ENCODE assay signal across 9 cellular contexts in genomic region chr1:244163861-244164562, GRCh38.
DNase-seq lines count a peak whose midpoint lies in the region; ATAC-seq and TF ChIP-seq lines count a peak whose summit lies in the region.
"Had no signal": no experiment of that assay in that cellular context is flagged by ENCODE, and none has a peak within 500 bp of the region (broad histone marks: within the 10 kb centered on the region; RNA-seq: fewer than 3 reads in every experiment).

No MANE protein-coding gene starts in this region.

- peaks cover 21% of the 10 kb centered on the region for H3F3A ChIP-seq in GM23248 (ENCODE audit: insufficient read depth)

- H3K4me1 Mint-ChIP-seq in activated CD4-positive, alpha-beta memory T cell treated with anti-CD3 and anti-CD28 coated beads, Interleukin-2, amount 10 ng/mL, durations not matched to agents 7 days and 5 days: no peaks in the 10 kb centered on the region
- H3K4me1 Mint-ChIP-seq in activated CD4-positive, alpha-beta T cell treated with anti-CD3 and anti-CD28 coated beads, Interleukin-2, amount 10 ng/mL, durations not matched to agents 7 days and 5 days: no peaks in the 10 kb centered on the region

- no peak overlapping the region for H3K4me3 Mint-ChIP-seq in activated CD4-positive, alpha-beta memory T cell treated with anti-CD3 and anti-CD28 coated beads, Interleukin-2, amount 10 ng/mL, durations not matched to agents 7 days and 5 days
- H3K4me3 Mint-ChIP-seq in activated CD4-positive, alpha-beta T cell treated with anti-CD3 and anti-CD28 coated beads, Interleukin-2, amount 10 ng/mL, durations not matched to agents 7 days and 5 days: no peak overlapping the region

- peak; percentile 92 to 97 (median 94) for ATAC-seq in psoas muscle
- no peak for ATAC-seq in HG03159 (IDR thresholded peaks at IDR 0.05; ENCODE audit: unreplicated experiment)

- no peaks in the 10 kb centered on the region for H3K79me2 ChIP-seq in GM23248 (ENCODE audit: insufficient read depth)

- H3K36me3 ChIP-seq in GM23248 (ENCODE audit: low read depth): no peaks in the 10 kb centered on the region
- no peaks in the 10 kb centered on the region for H3K36me3 ChIP-seq in psoas muscle (ENCODE audit: insufficient read depth in 1 of 2, low read depth in 1 of 2)

- H3K9ac ChIP-seq in GM23248: no peak overlapping the region
- H3K9ac ChIP-seq: KMS-11 had no signal

- CTCF ChIA-PET in activated CD4-positive, alpha-beta memory T cell treated with anti-CD3 and anti-CD28 coated beads, Interleukin-2, amount 10 ng/mL, durations not matched to agents 7 days and 5 days (lab: Charles Lee): no interaction called here
- CTCF ChIA-PET in activated CD4-positive, alpha-beta T cell treated with anti-CD3 and anti-CD28 coated beads, Interleukin-2, amount 10 ng/mL, durations not matched to agents 7 days and 5 days (lab: Charles Lee): no interaction called here

- in situ Hi-C loops in GM23248 (cut with MboI) (no loop called here), SK-MEL-5 (cut with HindIII; ENCODE audit: low pct_unique_long_range_greater_than_20kb, low sequenced_read_pairs) (no loop called here)

- peak overlapping the region; percentile 59 for H3K4me2 ChIP-seq in GM23248 (ENCODE audit: unreplicated experiment)
- H3K4me2 ChIP-seq: KMS-11 had no signal

- H2AFZ ChIP-seq in GM23248: no peak overlapping the region

- DNase-seq in GM23248 (peak; percentile 95), SK-MEL-5 (ENCODE audit: low read depth, low spot score) (peak; percentile 62), foreskin fibroblast (peak; percentile 92 to 94), psoas muscle (no peak), posterior vena cava (ENCODE audit: low spot score) (no peak)
- no peak for DNase-seq in activated CD4-positive, alpha-beta memory T cell treated with anti-CD3 and anti-CD28 coated beads, Interleukin-2, amount 10 ng/mL, durations not matched to agents 7 days and 5 days
- DNase-seq in activated CD4-positive, alpha-beta T cell treated with anti-CD3 and anti-CD28 coated beads, Interleukin-2, amount 10 ng/mL, durations not matched to agents 7 days and 5 days: no peak

- no peak overlapping the region for H3K27ac Mint-ChIP-seq in activated CD4-positive, alpha-beta memory T cell treated with anti-CD3 and anti-CD28 coated beads, Interleukin-2, amount 10 ng/mL, durations not matched to agents 7 days and 5 days
- H3K27ac Mint-ChIP-seq in activated CD4-positive, alpha-beta T cell treated with anti-CD3 and anti-CD28 coated beads, Interleukin-2, amount 10 ng/mL, durations not matched to agents 7 days and 5 days: no peak overlapping the region

- H3K4me1 ChIP-seq in GM23248 (ENCODE audit: insufficient read depth): peaks cover 21% of the 10 kb centered on the region
- H3K4me1 ChIP-seq in psoas muscle: peaks cover 18% of the 10 kb centered on the region

- intact Hi-C loops in psoas muscle (cut with DNase I) (loop anchor here in 1 of 2 donors (5.0 kb wide), 1 partner anchor 112 kb away; the partner anchor contains the start of gene ZBTB18), posterior vena cava (cut with DNase I) (no loop called here)

- H3K27me3 Mint-ChIP-seq in activated CD4-positive, alpha-beta memory T cell treated with anti-CD3 and anti-CD28 coated beads, Interleukin-2, amount 10 ng/mL, durations not matched to agents 7 days and 5 days: no peaks in the 10 kb centered on the region
- H3K27me3 Mint-ChIP-seq in activated CD4-positive, alpha-beta T cell treated with anti-CD3 and anti-CD28 coated beads, Interleukin-2, amount 10 ng/mL, durations not matched to agents 7 days and 5 days: no peaks in the 10 kb centered on the region

- H3K9me3 Mint-ChIP-seq in activated CD4-positive, alpha-beta memory T cell treated with anti-CD3 and anti-CD28 coated beads, Interleukin-2, amount 10 ng/mL, durations not matched to agents 7 days and 5 days: no peaks in the 10 kb centered on the region
- no peaks in the 10 kb centered on the region for H3K9me3 Mint-ChIP-seq in activated CD4-positive, alpha-beta T cell treated with anti-CD3 and anti-CD28 coated beads, Interleukin-2, amount 10 ng/mL, durations not matched to agents 7 days and 5 days

- H4K20me1 ChIP-seq in GM23248 (ENCODE audit: insufficient read depth): no peaks in the 10 kb centered on the region

- H3K9me2 ChIP-seq in GM23248 (ENCODE audit: insufficient read depth): no peaks in the 10 kb centered on the region

- H3K27ac ChIP-seq in GM23248: peak overlapping the region; percentile 57
- H3K27ac ChIP-seq in psoas muscle: peak overlapping the region; percentile 92
- H3K27ac ChIP-seq: KMS-11 had no signal

- no peak for TF ChIP-seq CTCF in foreskin fibroblast (IDR thresholded peaks at IDR 0.05; ENCODE audit: low read depth, low read length)
- no peak for TF ChIP-seq CTCF in psoas muscle (IDR thresholded peaks at IDR 0.05)

- no peaks in the 10 kb centered on the region for H3K27me3 ChIP-seq in GM23248 (replicated peaks; ENCODE audit: insufficient read depth)
- H3K27me3 ChIP-seq in psoas muscle (ENCODE audit: insufficient read depth in 3 of 3, low read length in 2 of 3): peaks cover 0 to 2% (median 0%) of the 10 kb centered on the region in 3 donors

- POLR2A ChIA-PET in activated CD4-positive, alpha-beta memory T cell treated with anti-CD3 and anti-CD28 coated beads, Interleukin-2, amount 10 ng/mL, durations not matched to agents 7 days and 5 days (lab: Charles Lee): no interaction called here
- POLR2A ChIA-PET in activated CD4-positive, alpha-beta T cell treated with anti-CD3 and anti-CD28 coated beads, Interleukin-2, amount 10 ng/mL, durations not matched to agents 7 days and 5 days (lab: Charles Lee): no interaction called here

- H3K9me3 ChIP-seq in GM23248 (ENCODE audit: low read depth): no peaks in the 10 kb centered on the region
- H3K9me3 ChIP-seq in psoas muscle: no peaks in the 10 kb centered on the region

- H3K36me3 Mint-ChIP-seq in activated CD4-positive, alpha-beta memory T cell treated with anti-CD3 and anti-CD28 coated beads, Interleukin-2, amount 10 ng/mL, durations not matched to agents 7 days and 5 days (ENCODE audit: low read depth): no peaks in the 10 kb centered on the region
- no peaks in the 10 kb centered on the region for H3K36me3 Mint-ChIP-seq in activated CD4-positive, alpha-beta T cell treated with anti-CD3 and anti-CD28 coated beads, Interleukin-2, amount 10 ng/mL, durations not matched to agents 7 days and 5 days (ENCODE audit: low read depth)

- H3K4me3 ChIP-seq in GM23248: peak overlapping the region; percentile 39
- no peak overlapping the region for H3K4me3 ChIP-seq in foreskin fibroblast (ENCODE audit: low read depth in 1 of 2, low read length in 2 of 2)
- H3K4me3 ChIP-seq in psoas muscle: peak overlapping the region; percentile 27

- WGBS in GM23248 (ENCODE audit: low coverage in 1 of 2, low lambda C conversion rate in 2 of 2, missing lambda C conversion rate in 2 of 2), 2 experiments: 37 to 38% methylated on average over 9 of the region's 9 CpGs
- 37 to 50% (median 41%) methylated on average over 9 of the region's 9 CpGs for whole genome bisulfite sequencing in psoas muscle, 3 donors

Comparison
In these comparisons a context has a peak if more than half of its experiments do, and no peak if none do; other contexts are left out.
1. DNase-seq: peak in GM23248 (single experiment), SK-MEL-5 (single experiment) and foreskin fibroblast (2 of 2); none in psoas muscle (0 of 2), posterior vena cava (single experiment), activated CD4-positive, alpha-beta memory T cell treated with anti-CD3 and anti-CD28 coated beads, Interleukin-2, amount 10 ng/mL, durations not matched to agents 7 days and 5 days (single experiment) and activated CD4-positive, alpha-beta T cell treated with anti-CD3 and anti-CD28 coated beads, Interleukin-2, amount 10 ng/mL, durations not matched to agents 7 days and 5 days (single experiment).
2. H3K4me3 ChIP-seq: peak in GM23248 (single experiment) and psoas muscle (single experiment); none in foreskin fibroblast (0 of 2).